ENCODE assay signal across 7 cellular contexts in genomic region chr5:4511996-4512656, GRCh38.
DNase-seq lines count a peak whose midpoint lies in the region; TF ChIP-seq lines count a peak whose summit lies in the region.

No MANE protein-coding gene starts in this region.

- no peaks in the 10 kb centered on the region for H3K27me3 ChIP-seq in stomach

- no peak for TF ChIP-seq CTCF in stomach (IDR thresholded peaks at IDR 0.05)

- no peak overlapping the region for H3K27ac ChIP-seq in stomach

- no peaks in the 10 kb centered on the region for H3K36me3 ChIP-seq in stomach

- no peak for TF ChIP-seq EP300 in stomach (IDR thresholded peaks at IDR 0.05)

- peaks cover 0 to 6% (median 0%) of the 10 kb centered on the region in 4 donors for H3K4me1 ChIP-seq in stomach

- no peak for TF ChIP-seq POLR2A in stomach (IDR thresholded peaks at IDR 0.05)

- no peak overlapping the region for H3K4me3 ChIP-seq in stomach

- DNase-seq in HT-29 (ENCODE audit: low spot score) (peak; percentile 68), SW480 (ENCODE audit: low spot score) (peak; percentile 65), hypothalamus (lab: John Stamatoyannopoulos, UW) (peak in 28 of 51 donors; percentile 1 to 54 (median 15)), superior temporal gyrus (ENCODE audit: extremely low spot score) (peak; percentile 19), NOMO-1 treated with DMSO at 0.1 percent for 48 hours (lab: John Stamatoyannopoulos, UW; ENCODE audit: unreplicated experiment) (no peak), stomach (no peak), NCI-H128 (lab: John Stamatoyannopoulos, UW; ENCODE audit: unreplicated experiment) (no peak)

- WGBS in stomach, 5 donors, result 31 to 47% (median 38%) methylated on average over 24 to 31 of the region's 31 CpGs

- intact Hi-C loops in stomach (cut with DNase I; ENCODE audit: low total_unique reads), result no loop called here

- H3K9me3 ChIP-seq in stomach, result no peaks in the 10 kb centered on the region

Comparison
In these comparisons a context has a peak if more than half of its experiments do, and no peak if none do; other contexts are left out.
1. DNase-seq: peak in HT-29 (single experiment), SW480 (single experiment), hypothalamus (28 of 51) and superior temporal gyrus (single experiment); none in NOMO-1 treated with DMSO at 0.1 percent for 48 hours (single experiment), stomach (single experiment) and NCI-H128 (single experiment).